ENCODE assay signal across 8 cellular contexts in genomic region chr5:176812269-176813259, GRCh38. TPM values are rescaled to one million over a fixed set of nuclear protein-coding genes. Genes with fewer than 3 reads are reported as not detected.
DNase-seq lines count a peak whose midpoint lies in the region; ATAC-seq, FAIRE-seq and TF ChIP-seq lines count a peak whose summit lies in the region.

No MANE protein-coding gene starts in this region.

- no peak overlapping the region for H2BK12ac ChIP-seq in mesenchymal stem cell (ENCODE audit: low read length in 2 of 2)

- DNase-seq in D721Med (ENCODE audit: insufficient read length, low spot score) (peak; percentile 66), HL-60 (ENCODE audit: low read depth in 1 of 2, low spot score in 1 of 2) (peak in 1 of 2 experiments; percentile 28), mesenchymal stem cell (peak; percentile 29), coronary artery (ENCODE audit: low spot score) (no peak)
- peak; percentile 36 for DNase-seq in activated naive CD8-positive, alpha-beta T cell treated with anti-CD3 and anti-CD28 coated beads, Interleukin-2, amount 50 U/mL, for 24 hours

- H3K36me3 Mint-ChIP-seq in activated naive CD8-positive, alpha-beta T cell treated with anti-CD3 and anti-CD28 coated beads, Interleukin-2, amount 50 U/mL, for 24 hours (ENCODE audit: low read depth): no peaks in the 10 kb centered on the region
- H3K36me3 Mint-ChIP-seq in activated T-helper 17 cell treated with anti-CD3 and anti-CD28 coated beads, Interleukin-2, amount 50 U/mL, for 72 hours (ENCODE audit: low read depth): peaks cover 4% of the 10 kb centered on the region

- no peak overlapping the region for H3K23ac ChIP-seq in mesenchymal stem cell (ENCODE audit: low read length in 2 of 2)

- H2BK15ac ChIP-seq in mesenchymal stem cell (ENCODE audit: low read depth, poor library complexity, severe bottlenecking): no peak overlapping the region

- no peak overlapping the region for H3K18ac ChIP-seq in mesenchymal stem cell (ENCODE audit: low read depth in 1 of 2, low read length in 2 of 2)

- no peak overlapping the region for H2AK5ac ChIP-seq in mesenchymal stem cell (ENCODE audit: low read length, severe bottlenecking)

- no peak for ATAC-seq in activated naive CD8-positive, alpha-beta T cell treated with anti-CD3 and anti-CD28 coated beads, Interleukin-2, amount 50 U/mL, for 24 hours
- ATAC-seq in HG03521 (IDR thresholded peaks at IDR 0.05; ENCODE audit: unreplicated experiment): no peak
- ATAC-seq in activated T-helper 17 cell treated with anti-CD3 and anti-CD28 coated beads, Interleukin-2, amount 50 U/mL, for 72 hours (replicated peaks): no peak
- no peak for ATAC-seq in GM21717 (IDR thresholded peaks at IDR 0.05; ENCODE audit: unreplicated experiment)

- 40% methylated on average over 35 of the region's 37 CpGs for WGBS in mesenchymal stem cell

- no peak overlapping the region for H4K91ac ChIP-seq in mesenchymal stem cell (ENCODE audit: low read length)

- H3K4me2 ChIP-seq in mesenchymal stem cell (ENCODE audit: low read length, poor library complexity, severe bottlenecking): no peak overlapping the region

- peaks cover 70% of the 10 kb centered on the region for H3K27me3 Mint-ChIP-seq in activated naive CD8-positive, alpha-beta T cell treated with anti-CD3 and anti-CD28 coated beads, Interleukin-2, amount 50 U/mL, for 24 hours
- peaks cover 58% of the 10 kb centered on the region for H3K27me3 Mint-ChIP-seq in activated T-helper 17 cell treated with anti-CD3 and anti-CD28 coated beads, Interleukin-2, amount 50 U/mL, for 72 hours

- H3K27ac Mint-ChIP-seq in activated naive CD8-positive, alpha-beta T cell treated with anti-CD3 and anti-CD28 coated beads, Interleukin-2, amount 50 U/mL, for 24 hours: no peak overlapping the region
- no peak overlapping the region for H3K27ac Mint-ChIP-seq in activated T-helper 17 cell treated with anti-CD3 and anti-CD28 coated beads, Interleukin-2, amount 50 U/mL, for 72 hours

- peaks cover 46% of the 10 kb centered on the region for H3K4me1 ChIP-seq in mesenchymal stem cell (ENCODE audit: control insufficient read depth, insufficient read depth, low read depth, low read length)

- no peak overlapping the region for H2BK5ac ChIP-seq in mesenchymal stem cell (ENCODE audit: low read depth, low read length, poor library complexity, severe bottlenecking)

- peaks cover 14% of the 10 kb centered on the region for H3K4me1 Mint-ChIP-seq in activated naive CD8-positive, alpha-beta T cell treated with anti-CD3 and anti-CD28 coated beads, Interleukin-2, amount 50 U/mL, for 24 hours
- H3K4me1 Mint-ChIP-seq in activated T-helper 17 cell treated with anti-CD3 and anti-CD28 coated beads, Interleukin-2, amount 50 U/mL, for 72 hours: peaks cover 10% of the 10 kb centered on the region

- H3K4me3 Mint-ChIP-seq in activated naive CD8-positive, alpha-beta T cell treated with anti-CD3 and anti-CD28 coated beads, Interleukin-2, amount 50 U/mL, for 24 hours: no peak overlapping the region
- no peak overlapping the region for H3K4me3 Mint-ChIP-seq in activated T-helper 17 cell treated with anti-CD3 and anti-CD28 coated beads, Interleukin-2, amount 50 U/mL, for 72 hours

- TF ChIP-seq CTCF in D721Med (IDR thresholded peaks at IDR 0.05; ENCODE audit: insufficient read depth, missing control alignments) (peak; percentile 41), HL-60 (IDR thresholded peaks at IDR 0.05; ENCODE audit: insufficient read depth, low read length) (peak; percentile 7), coronary artery (IDR thresholded peaks at IDR 0.05) (no peak)

- no peak overlapping the region for H3K14ac ChIP-seq in mesenchymal stem cell (ENCODE audit: low read length in 2 of 2)

- H2AFZ ChIP-seq in mesenchymal stem cell (ENCODE audit: low read depth, low read length): no peak overlapping the region

- no peak for FAIRE-seq in D721Med (lab: Jason Lieb, UNC)

- peaks cover 30% of the 10 kb centered on the region for H3K79me1 ChIP-seq in mesenchymal stem cell (replicated peaks; ENCODE audit: low read length, poor library complexity, severe bottlenecking)

- no peaks in the 10 kb centered on the region for H3K9me3 Mint-ChIP-seq in activated naive CD8-positive, alpha-beta T cell treated with anti-CD3 and anti-CD28 coated beads, Interleukin-2, amount 50 U/mL, for 24 hours
- H3K9me3 Mint-ChIP-seq in activated T-helper 17 cell treated with anti-CD3 and anti-CD28 coated beads, Interleukin-2, amount 50 U/mL, for 72 hours: no peaks in the 10 kb centered on the region

- H3K9me3 ChIP-seq in mesenchymal stem cell (ENCODE audit: control insufficient read depth, low read length): no peaks in the 10 kb centered on the region

- H4K8ac ChIP-seq in mesenchymal stem cell (ENCODE audit: low read length): no peak overlapping the region

- H3K4ac ChIP-seq in mesenchymal stem cell (ENCODE audit: low read depth in 1 of 2, low read length in 2 of 2): no peak overlapping the region

- H3K4me3 ChIP-seq in HL-60 (replicated peaks; ENCODE audit: insufficient read depth, low read length): no peak overlapping the region
- no peak overlapping the region for H3K4me3 ChIP-seq in mesenchymal stem cell (ENCODE audit: insufficient read depth in 1 of 2, low read depth in 1 of 2, low read length in 2 of 2)
- no peak overlapping the region for H3K4me3 ChIP-seq in coronary artery

- H3K27ac ChIP-seq in HL-60 (replicated peaks) (no peak overlapping the region), mesenchymal stem cell (ENCODE audit: low read length, poor library complexity, severe bottlenecking) (no peak overlapping the region), coronary artery (no peak overlapping the region)

- H3K27me3 ChIP-seq in HL-60 (ENCODE audit: insufficient read depth, poor library complexity, severe bottlenecking): peaks cover 61% of the 10 kb centered on the region
- peaks cover 17 to 88% of the 10 kb centered on the region in 2 experiments for H3K27me3 ChIP-seq in mesenchymal stem cell (ENCODE audit: control insufficient read depth in 1 of 2, insufficient read depth in 1 of 2, low read length in 2 of 2)

- H3K36me3 ChIP-seq in mesenchymal stem cell (ENCODE audit: control insufficient read depth in 1 of 2, insufficient read depth in 2 of 2, low read depth in 1 of 2, low read length in 2 of 2): peaks cover 0 to 4% of the 10 kb centered on the region in 2 experiments

- no peak overlapping the region for H2BK120ac ChIP-seq in mesenchymal stem cell (ENCODE audit: low read depth, low read length)

- H3K9ac ChIP-seq in mesenchymal stem cell (ENCODE audit: low read length): no peak overlapping the region

RNA-seq across cellular contexts. Expression of gene UNC5A, which starts 2.2 kb away (rescaled TPM):
- polyA plus RNA-seq in mesenchymal stem cell (2013, experiment 1 of 2): not detected
- not detected for polyA plus RNA-seq in mesenchymal stem cell (2013, experiment 2 of 2)
- total RNA-seq in activated T-helper 17 cell treated with anti-CD3 and anti-CD28 coated beads, Interleukin-2, amount 50 U/mL, for 72 hours: not detected
